Comparison of ENCODE assay signal across 9 cellular contexts in the genomic region with DNA sequence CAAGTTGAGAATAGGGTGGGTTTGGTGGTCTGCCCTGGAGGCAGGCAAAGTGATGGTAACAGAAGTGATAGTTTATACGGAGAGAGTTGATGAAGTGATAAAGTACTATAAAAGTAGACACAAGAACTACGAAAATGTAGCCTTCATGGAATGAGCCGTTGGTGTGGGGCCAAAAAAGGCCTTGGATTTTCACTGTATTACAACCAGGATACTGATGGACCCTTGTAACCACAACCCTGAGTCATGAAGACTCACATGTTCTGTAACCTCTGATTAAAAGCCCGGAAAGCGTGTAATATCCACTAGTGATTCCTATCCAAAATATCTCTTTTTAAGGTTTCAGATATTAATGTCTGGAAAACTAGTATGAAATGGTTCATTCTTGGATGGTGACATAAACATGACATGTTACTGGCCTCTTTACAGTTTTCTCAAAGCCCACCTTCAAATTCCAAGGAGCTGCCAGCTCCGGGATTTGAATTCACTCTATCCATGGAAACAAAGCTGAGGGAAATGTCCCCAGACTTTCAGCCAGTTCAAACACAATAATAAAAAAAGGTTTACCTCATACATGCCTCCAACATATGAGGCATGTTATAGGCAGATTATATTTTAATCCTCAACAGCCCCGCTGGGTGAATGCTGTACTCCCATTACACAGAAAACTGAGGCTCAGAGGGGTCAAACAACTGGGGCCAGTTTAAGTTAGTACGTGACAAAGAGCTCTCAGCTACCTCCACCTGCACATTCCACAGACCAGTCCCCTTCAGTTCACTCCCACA. TPM values are rescaled to one million over a fixed set of nuclear protein-coding genes. Genes with fewer than 3 reads are reported as not detected.
A peak's percentile ranks its signal among the peaks of the same experiment; 100 is the strongest.
DNase-seq lines count a peak whose midpoint lies in the region; ATAC-seq, FAIRE-seq and TF ChIP-seq lines count a peak whose summit lies in the region.
"Had no signal": no experiment of that assay in that cellular context is flagged by ENCODE, and none has a peak within 500 bp of the region (broad histone marks: within the 10 kb centered on the region; RNA-seq: fewer than 3 reads in every experiment).

No MANE protein-coding gene starts in this region.

- H3K79me2 ChIP-seq in GM23338 (replicated peaks; ENCODE audit: insufficient read depth) = no peaks in the 10 kb centered on the region

- no peak overlapping the region for H3K27ac Mint-ChIP-seq in GM23338

- FAIRE-seq in GM12892 (lab: Jason Lieb, UNC) = no peak

- ATAC-seq in GM23338 (no peak), GM19328 (IDR thresholded peaks at IDR 0.05; ENCODE audit: unreplicated experiment) (no peak)

- H4K20me1 ChIP-seq in GM23338 (replicated peaks; ENCODE audit: insufficient read depth) = no peaks in the 10 kb centered on the region

- H3K4me1 ChIP-seq in GM23338 (ENCODE audit: insufficient read depth) = peaks cover 26% of the 10 kb centered on the region

- TF ChIP-seq POLR2A in GM12892 (IDR thresholded peaks at IDR 0.05; ENCODE audit: low read depth, low read length) = no peak

- no peak overlapping the region for H3K27ac ChIP-seq in GM23338 (ENCODE audit: low read depth)

- CTCF ChIA-PET in AG04449 (lab: Yijun Ruan, JAX) = interaction anchor here (0.7 to 11.4 kb wide), 11 partner anchors 9 to 350 kb away, joined by 3 to 283 read pairs (median 42); a partner anchor contains a TSS

- H3F3A ChIP-seq in GM23338 (replicated peaks; ENCODE audit: low read depth) = peaks cover 13% of the 10 kb centered on the region; the same call in 1 of the 2 replicates

- H3K4me2 ChIP-seq in GM23338 = peak overlapping the region; percentile 93

- H3K36me3 Mint-ChIP-seq in GM23338 (ENCODE audit: low read depth) = no peaks in the 10 kb centered on the region

- no peak overlapping the region for H2AFZ ChIP-seq in GM23338

- H3K4me3 ChIP-seq in AG04449 (ENCODE audit: low read depth, low read length) = no peak overlapping the region
- H3K4me3 ChIP-seq in GM23338 = no peak overlapping the region

- POLR2A ChIA-PET in AG04449 (lab: Yijun Ruan, JAX) = interaction anchor here (0.7 to 4.8 kb wide), 6 partner anchors 11 to 302 kb away, joined by 3 to 25 read pairs (median 5); a partner anchor contains a TSS

- H3K27me3 ChIP-seq in GM23338 (ENCODE audit: insufficient read depth) = peaks cover 6% of the 10 kb centered on the region

- TF ChIP-seq CTCF in AG04449 (IDR thresholded peaks at IDR 0.05; ENCODE audit: insufficient read depth, low read length, missing control alignments) (no peak), GM23338 (conservative IDR thresholded peaks at IDR 0.05; ENCODE audit: low read depth in 2 of 2) (no peak)

- H3K36me3 ChIP-seq in GM23338 (ENCODE audit: insufficient read depth) = no peaks in the 10 kb centered on the region

- peaks cover 23% of the 10 kb centered on the region for H3K4me1 Mint-ChIP-seq in GM23338

- peaks cover 10% of the 10 kb centered on the region for H3K27me3 Mint-ChIP-seq in GM23338 (ENCODE audit: insufficient read depth, low read depth, poor library complexity)

- H3K9me3 Mint-ChIP-seq in GM23338 = no peaks in the 10 kb centered on the region

- DNase-seq in AG04449 (ENCODE audit: low read depth, low spot score) = peak; percentile 94
- DNase-seq in GM23338 (ENCODE audit: low spot score) = no peak
- DNase-seq in amniotic epithelial cell (ENCODE audit: low read depth) = peak; percentile 96
- peak; percentile 93 for DNase-seq in iris pigment epithelial cell (ENCODE audit: low read depth)
- no peak for DNase-seq in HuH-7.5 (ENCODE audit: low spot score)
- DNase-seq in GM12892 (ENCODE audit: insufficient read length) = no peak
- DNase-seq in SKM-1 treated with dmso at 0.1 percent for 144 hours (lab: John Stamatoyannopoulos, UW; ENCODE audit: unreplicated experiment) = no peak
- DNase-seq: NCI-H524 had no signal

- peak overlapping the region; percentile 40; the same call in 1 of the 3 replicates for H3K4me3 Mint-ChIP-seq in GM23338

- H3K9me2 ChIP-seq in GM23338 (ENCODE audit: insufficient read depth) = no peaks in the 10 kb centered on the region

TF ChIP-seq in GM23338, 12 proteins besides CTCF, POLR2A, EP300 and RAD21 (continues in another document):
- TF ChIP-seq JUNB (IDR thresholded peaks at IDR 0.05; ENCODE audit: unreplicated experiment) = no peak
- TF ChIP-seq ZNF114 (CRISPR knock-in tag; IDR thresholded peaks at IDR 0.05) = no peak
- no peak for TF ChIP-seq EZH2phosphoT487 (IDR thresholded peaks at IDR 0.05; ENCODE audit: unreplicated experiment)
- TF ChIP-seq, protein P1, sequence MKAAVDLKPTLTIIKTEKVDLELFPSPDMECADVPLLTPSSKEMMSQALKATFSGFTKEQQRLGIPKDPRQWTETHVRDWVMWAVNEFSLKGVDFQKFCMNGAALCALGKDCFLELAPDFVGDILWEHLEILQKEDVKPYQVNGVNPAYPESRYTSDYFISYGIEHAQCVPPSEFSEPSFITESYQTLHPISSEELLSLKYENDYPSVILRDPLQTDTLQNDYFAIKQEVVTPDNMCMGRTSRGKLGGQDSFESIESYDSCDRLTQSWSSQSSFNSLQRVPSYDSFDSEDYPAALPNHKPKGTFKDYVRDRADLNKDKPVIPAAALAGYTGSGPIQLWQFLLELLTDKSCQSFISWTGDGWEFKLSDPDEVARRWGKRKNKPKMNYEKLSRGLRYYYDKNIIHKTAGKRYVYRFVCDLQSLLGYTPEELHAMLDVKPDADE (IDR thresholded peaks at IDR 0.05) = no peak
- TF ChIP-seq EZH2 (IDR thresholded peaks at IDR 0.05; ENCODE audit: low read depth, unreplicated experiment) = no peak
- TF ChIP-seq NANOG (IDR thresholded peaks at IDR 0.05; ENCODE audit: borderline replicate concordance) = no peak
- TF ChIP-seq, protein P2, sequence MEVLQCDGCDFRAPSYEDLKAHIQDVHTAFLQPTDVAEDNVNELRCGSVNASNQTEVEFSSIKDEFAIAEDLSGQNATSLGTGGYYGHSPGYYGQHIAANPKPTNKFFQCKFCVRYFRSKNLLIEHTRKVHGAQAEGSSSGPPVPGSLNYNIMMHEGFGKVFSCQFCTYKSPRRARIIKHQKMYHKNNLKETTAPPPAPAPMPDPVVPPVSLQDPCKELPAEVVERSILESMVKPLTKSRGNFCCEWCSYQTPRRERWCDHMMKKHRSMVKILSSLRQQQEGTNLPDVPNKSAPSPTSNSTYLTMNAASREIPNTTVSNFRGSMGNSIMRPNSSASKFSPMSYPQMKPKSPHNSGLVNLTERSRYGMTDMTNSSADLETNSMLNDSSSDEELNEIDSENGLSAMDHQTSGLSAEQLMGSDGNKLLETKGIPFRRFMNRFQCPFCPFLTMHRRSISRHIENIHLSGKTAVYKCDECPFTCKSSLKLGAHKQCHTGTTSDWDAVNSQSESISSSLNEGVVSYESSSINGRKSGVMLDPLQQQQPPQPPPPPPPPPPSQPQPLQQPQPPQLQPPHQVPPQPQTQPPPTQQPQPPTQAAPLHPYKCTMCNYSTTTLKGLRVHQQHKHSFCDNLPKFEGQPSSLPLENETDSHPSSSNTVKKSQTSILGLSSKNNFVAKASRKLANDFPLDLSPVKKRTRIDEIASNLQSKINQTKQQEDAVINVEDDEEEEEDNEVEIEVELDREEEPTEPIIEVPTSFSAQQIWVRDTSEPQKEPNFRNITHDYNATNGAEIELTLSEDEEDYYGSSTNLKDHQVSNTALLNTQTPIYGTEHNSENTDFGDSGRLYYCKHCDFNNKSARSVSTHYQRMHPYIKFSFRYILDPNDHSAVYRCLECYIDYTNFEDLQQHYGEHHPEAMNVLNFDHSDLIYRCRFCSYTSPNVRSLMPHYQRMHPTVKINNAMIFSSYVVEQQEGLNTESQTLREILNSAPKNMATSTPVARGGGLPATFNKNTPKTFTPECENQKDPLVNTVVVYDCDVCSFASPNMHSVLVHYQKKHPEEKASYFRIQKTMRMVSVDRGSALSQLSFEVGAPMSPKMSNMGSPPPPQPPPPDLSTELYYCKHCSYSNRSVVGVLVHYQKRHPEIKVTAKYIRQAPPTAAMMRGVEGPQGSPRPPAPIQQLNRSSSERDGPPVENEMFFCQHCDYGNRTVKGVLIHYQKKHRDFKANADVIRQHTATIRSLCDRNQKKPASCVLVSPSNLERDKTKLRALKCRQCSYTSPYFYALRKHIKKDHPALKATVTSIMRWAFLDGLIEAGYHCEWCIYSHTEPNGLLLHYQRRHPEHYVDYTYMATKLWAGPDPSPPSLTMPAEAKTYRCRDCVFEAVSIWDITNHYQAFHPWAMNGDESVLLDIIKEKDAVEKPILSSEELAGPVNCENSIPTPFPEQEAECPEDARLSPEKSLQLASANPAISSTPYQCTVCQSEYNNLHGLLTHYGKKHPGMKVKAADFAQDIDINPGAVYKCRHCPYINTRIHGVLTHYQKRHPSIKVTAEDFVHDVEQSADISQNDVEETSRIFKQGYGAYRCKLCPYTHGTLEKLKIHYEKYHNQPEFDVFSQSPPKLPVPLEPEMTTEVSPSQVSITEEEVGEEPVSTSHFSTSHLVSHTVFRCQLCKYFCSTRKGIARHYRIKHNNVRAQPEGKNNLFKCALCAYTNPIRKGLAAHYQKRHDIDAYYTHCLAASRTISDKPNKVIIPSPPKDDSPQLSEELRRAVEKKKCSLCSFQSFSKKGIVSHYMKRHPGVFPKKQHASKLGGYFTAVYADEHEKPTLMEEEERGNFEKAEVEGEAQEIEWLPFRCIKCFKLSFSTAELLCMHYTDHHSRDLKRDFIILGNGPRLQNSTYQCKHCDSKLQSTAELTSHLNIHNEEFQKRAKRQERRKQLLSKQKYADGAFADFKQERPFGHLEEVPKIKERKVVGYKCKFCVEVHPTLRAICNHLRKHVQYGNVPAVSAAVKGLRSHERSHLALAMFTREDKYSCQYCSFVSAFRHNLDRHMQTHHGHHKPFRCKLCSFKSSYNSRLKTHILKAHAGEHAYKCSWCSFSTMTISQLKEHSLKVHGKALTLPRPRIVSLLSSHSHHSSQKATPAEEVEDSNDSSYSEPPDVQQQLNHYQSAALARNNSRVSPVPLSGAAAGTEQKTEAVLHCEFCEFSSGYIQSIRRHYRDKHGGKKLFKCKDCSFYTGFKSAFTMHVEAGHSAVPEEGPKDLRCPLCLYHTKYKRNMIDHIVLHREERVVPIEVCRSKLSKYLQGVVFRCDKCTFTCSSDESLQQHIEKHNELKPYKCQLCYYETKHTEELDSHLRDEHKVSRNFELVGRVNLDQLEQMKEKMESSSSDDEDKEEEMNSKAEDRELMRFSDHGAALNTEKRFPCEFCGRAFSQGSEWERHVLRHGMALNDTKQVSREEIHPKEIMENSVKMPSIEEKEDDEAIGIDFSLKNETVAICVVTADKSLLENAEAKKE (CRISPR knock-in tag; IDR thresholded peaks at IDR 0.05) = no peak
- TF ChIP-seq CREB1 (CRISPR knock-in tag; IDR thresholded peaks at IDR 0.05; ENCODE audit: low read depth) = no peak

RNA-seq across cellular contexts. Expression of a gene that starts 55.4 kb away (rescaled TPM):
- total RNA-seq in GM23338 (2014; rRNA removed; shearing (Covaris generic)) = 62.6 and 70.0 TPM in 2 replicates
- 178 and 191 TPM in 2 replicates for polyA plus RNA-seq in GM23338 (2016; fragmentation: Nextera tagmentation; extraction: Ambion mirVana)
- 87.0 TPM for polyA plus RNA-seq in GM12892 (2012; ENCODE audit: missing spikeins)

RNA-seq across cellular contexts. Expression of a gene that starts 55.5 kb away (rescaled TPM):
- 30.2 and 36.0 TPM in 2 replicates for total RNA-seq in GM23338 (2014; rRNA removed; shearing (Covaris generic))
- polyA plus RNA-seq in GM23338 (2016; fragmentation: Nextera tagmentation; extraction: Ambion mirVana) = 8.0 and 10.1 TPM in 2 replicates
- polyA plus RNA-seq in GM12892 (2012; ENCODE audit: missing spikeins) = 8.7 TPM

Comparison
In these comparisons a context has a peak if more than half of its experiments do, and no peak if none do; other contexts are left out.
1. DNase-seq: peak in AG04449 (single experiment), amniotic epithelial cell (single experiment) and iris pigment epithelial cell (single experiment); none in GM23338 (single experiment), HuH-7.5 (single experiment), GM12892 (single experiment) and SKM-1 treated with dmso at 0.1 percent for 144 hours (single experiment).